Comparison of ENCODE assay signal across 1 cellular context in genomic region chr2:219177594-219178376, GRCh38.
TF ChIP-seq lines count a peak whose summit lies in the region.

Gene RETREG2 (plus strand): TSS chr2:219178275. CDS start chr2:219178353, 78 bp downstream.

TF ChIP-seq in K562, 482 proteins besides CTCF, POLR2A, EP300 and RAD21 (continued from another document and continues in another):
- no peak for TF ChIP-seq PTTG1 (tag; IDR thresholded peaks at IDR 0.05; ENCODE audit: low read depth)
- no peak for TF ChIP-seq BRF2 (IDR thresholded peaks at IDR 0.05; ENCODE audit: borderline replicate concordance, insufficient read depth, insufficient read length)
- peak; percentile 66 to 86 for TF ChIP-seq MNT (conservative IDR thresholded peaks at IDR 0.05)
- peak; percentile 85 for TF ChIP-seq KLF1 (tag; IDR thresholded peaks at IDR 0.05)
- TF ChIP-seq CBX1 (IDR thresholded peaks at IDR 0.05; ENCODE audit: low read depth): 0 out of 2 replicates have a peak, but pooled peaks have one; percentile 55
- TF ChIP-seq, protein P1, sequence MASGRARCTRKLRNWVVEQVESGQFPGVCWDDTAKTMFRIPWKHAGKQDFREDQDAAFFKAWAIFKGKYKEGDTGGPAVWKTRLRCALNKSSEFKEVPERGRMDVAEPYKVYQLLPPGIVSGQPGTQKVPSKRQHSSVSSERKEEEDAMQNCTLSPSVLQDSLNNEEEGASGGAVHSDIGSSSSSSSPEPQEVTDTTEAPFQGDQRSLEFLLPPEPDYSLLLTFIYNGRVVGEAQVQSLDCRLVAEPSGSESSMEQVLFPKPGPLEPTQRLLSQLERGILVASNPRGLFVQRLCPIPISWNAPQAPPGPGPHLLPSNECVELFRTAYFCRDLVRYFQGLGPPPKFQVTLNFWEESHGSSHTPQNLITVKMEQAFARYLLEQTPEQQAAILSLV (tag; IDR thresholded peaks at IDR 0.05): no peak
- no peak for TF ChIP-seq E2F1 (CRISPR knock-in tag; IDR thresholded peaks at IDR 0.05)
- TF ChIP-seq BRD9 (IDR thresholded peaks at IDR 0.05; ENCODE audit: low read depth, partially characterized antibody): no peak
- TF ChIP-seq ARID2 (IDR thresholded peaks at IDR 0.05): no peak
- TF ChIP-seq RBBP5 (IDR thresholded peaks at IDR 0.05; ENCODE audit: borderline replicate concordance, insufficient read depth, low read length, poor library complexity, severe bottlenecking): peak; percentile 43
- TF ChIP-seq ZFP30 (CRISPR knock-in tag; IDR thresholded peaks at IDR 0.05; ENCODE audit: borderline replicate concordance): no peak
- no peak for TF ChIP-seq SNRNP70 (optimal IDR thresholded peaks at IDR 0.05; ENCODE audit: low read depth, low read length)
- no peak for TF ChIP-seq YBX1 (IDR thresholded peaks at IDR 0.05)
- TF ChIP-seq ZNF696 (CRISPR knock-in tag; conservative IDR thresholded peaks at IDR 0.05): no peak
- TF ChIP-seq ILK (tag; IDR thresholded peaks at IDR 0.05; ENCODE audit: borderline replicate concordance, low read depth): no peak
- TF ChIP-seq RUNX1 (IDR thresholded peaks at IDR 0.05; ENCODE audit: low read depth): no peak
- TF ChIP-seq PHTF2 (CRISPR knock-in tag; IDR thresholded peaks at IDR 0.05): no peak
- no peak for TF ChIP-seq ZC3H11A (IDR thresholded peaks at IDR 0.05; ENCODE audit: low read depth, low read length)
- no peak for TF ChIP-seq ZNF384 (IDR thresholded peaks at IDR 0.05; ENCODE audit: low read depth, low read length)
- TF ChIP-seq NFIC (IDR thresholded peaks at IDR 0.05): 0 out of 2 replicates have a peak, but pooled peaks have one; percentile 5
- TF ChIP-seq ZNF586 (CRISPR knock-in tag; conservative IDR thresholded peaks at IDR 0.05): 0 out of 2 replicates have a peak, but pooled peaks have one; percentile 33
- no peak; a peak in 1 of 4 replicates for TF ChIP-seq ZNF639 (CRISPR knock-in tag; conservative IDR thresholded peaks at IDR 0.05 in 1 of 2, IDR thresholded peaks at IDR 0.05 in 1 of 2)
- TF ChIP-seq PHF8 (IDR thresholded peaks at IDR 0.05; ENCODE audit: borderline replicate concordance, low read length): peak; percentile 75; the same call in 1 of the 2 replicates
- no peak for TF ChIP-seq ZNF239 (CRISPR knock-in tag; IDR thresholded peaks at IDR 0.05)
- no peak for TF ChIP-seq ZFPM2 (CRISPR knock-in tag; IDR thresholded peaks at IDR 0.05)
- peak; percentile 98 for TF ChIP-seq TOE1 (IDR thresholded peaks at IDR 0.05; ENCODE audit: borderline replicate concordance)
- no peak for TF ChIP-seq TOE1 (CRISPR knock-in tag; IDR thresholded peaks at IDR 0.05; ENCODE audit: borderline replicate concordance, low read depth)
- peak; percentile 72; the same call in 1 of the 2 replicates for TF ChIP-seq THRB (CRISPR knock-in tag; conservative IDR thresholded peaks at IDR 0.05)
- TF ChIP-seq ZFP36 (IDR thresholded peaks at IDR 0.05; ENCODE audit: low read depth, low read length, partially characterized antibody): no peak
- TF ChIP-seq RNF219 (CRISPR knock-in tag; IDR thresholded peaks at IDR 0.05): no peak
- no peak for TF ChIP-seq ZNF551 (CRISPR knock-in tag; IDR thresholded peaks at IDR 0.05)
- peak; percentile 70 for TF ChIP-seq C11orf30 (IDR thresholded peaks at IDR 0.05; ENCODE audit: low read depth)
- no peak for TF ChIP-seq DNMT1 (IDR thresholded peaks at IDR 0.05)
- no peak for TF ChIP-seq HNRNPUL1 (IDR thresholded peaks at IDR 0.05; ENCODE audit: low read length)
- TF ChIP-seq TCFL5 (CRISPR knock-in tag; conservative IDR thresholded peaks at IDR 0.05): no peak
- TF ChIP-seq MYC (IDR thresholded peaks at IDR 0.05; ENCODE audit: low read depth, low read length): 0 out of 2 replicates have a peak, but pooled peaks have one; percentile 5
- TF ChIP-seq MYC (CRISPR knock-in tag; IDR thresholded peaks at IDR 0.05; ENCODE audit: borderline replicate concordance, low read depth): no peak
- TF ChIP-seq, protein P2, sequence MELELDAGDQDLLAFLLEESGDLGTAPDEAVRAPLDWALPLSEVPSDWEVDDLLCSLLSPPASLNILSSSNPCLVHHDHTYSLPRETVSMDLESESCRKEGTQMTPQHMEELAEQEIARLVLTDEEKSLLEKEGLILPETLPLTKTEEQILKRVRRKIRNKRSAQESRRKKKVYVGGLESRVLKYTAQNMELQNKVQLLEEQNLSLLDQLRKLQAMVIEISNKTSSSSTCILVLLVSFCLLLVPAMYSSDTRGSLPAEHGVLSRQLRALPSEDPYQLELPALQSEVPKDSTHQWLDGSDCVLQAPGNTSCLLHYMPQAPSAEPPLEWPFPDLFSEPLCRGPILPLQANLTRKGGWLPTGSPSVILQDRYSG (tag; conservative IDR thresholded peaks at IDR 0.05; ENCODE audit: low read depth): no peak
- TF ChIP-seq ZKSCAN8 (CRISPR knock-in tag; IDR thresholded peaks at IDR 0.05): no peak; the same call in 1 of the 2 replicates
- TF ChIP-seq HDAC8 (tag; IDR thresholded peaks at IDR 0.05): no peak
- TF ChIP-seq ZNF644 (tag; IDR thresholded peaks at IDR 0.05; ENCODE audit: low read depth): no peak
- TF ChIP-seq ETV5 (CRISPR knock-in tag; IDR thresholded peaks at IDR 0.05; ENCODE audit: low read depth): no peak
- TF ChIP-seq ZNF282 (CRISPR knock-in tag; IDR thresholded peaks at IDR 0.05): no peak
- peak; percentile 95 for TF ChIP-seq USF1 (CRISPR knock-in tag; IDR thresholded peaks at IDR 0.05)
- peak; percentile 39; the same call in 1 of the 2 replicates for TF ChIP-seq MITF (IDR thresholded peaks at IDR 0.05)
- TF ChIP-seq MAZ (CRISPR knock-in tag; conservative IDR thresholded peaks at IDR 0.05 in 1 of 2, IDR thresholded peaks at IDR 0.05 in 1 of 2): peak; percentile 30 to 87; a peak in 2 of 4 replicates
- no peak for TF ChIP-seq MAFG (tag; conservative IDR thresholded peaks at IDR 0.05)
- TF ChIP-seq ZMIZ1 (IDR thresholded peaks at IDR 0.05; ENCODE audit: low read depth in 2 of 2, low read length in 2 of 2): no peak
- TF ChIP-seq GTF2E2 (tag; IDR thresholded peaks at IDR 0.05): peak; percentile 92
- TF ChIP-seq, protein P3, sequence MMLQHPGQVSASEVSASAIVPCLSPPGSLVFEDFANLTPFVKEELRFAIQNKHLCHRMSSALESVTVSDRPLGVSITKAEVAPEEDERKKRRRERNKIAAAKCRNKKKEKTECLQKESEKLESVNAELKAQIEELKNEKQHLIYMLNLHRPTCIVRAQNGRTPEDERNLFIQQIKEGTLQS (IDR thresholded peaks at IDR 0.05): peak; percentile 75; the same call in 1 of the 2 replicates
- TF ChIP-seq, protein P3 (CRISPR knock-in tag; conservative IDR thresholded peaks at IDR 0.05): no peak
